In the genomic region with DNA sequence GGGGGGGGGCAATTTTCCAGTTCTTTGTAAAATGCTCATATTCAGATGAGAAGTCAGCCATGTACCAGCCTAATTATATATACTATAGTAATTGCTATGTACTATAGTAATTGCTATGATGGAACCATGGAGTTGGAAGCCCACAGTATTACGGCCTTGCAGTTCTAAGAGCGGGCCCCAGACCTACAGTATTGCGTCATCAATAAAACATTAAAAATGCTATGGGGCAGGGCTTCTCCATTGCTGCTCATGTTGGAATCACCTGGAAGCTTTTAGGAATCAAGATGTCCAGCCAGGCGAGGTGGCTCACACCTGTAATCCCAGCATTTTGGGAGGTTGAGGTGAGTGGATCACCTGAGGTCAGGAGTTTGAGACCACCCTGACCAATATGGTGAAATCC, we compare ENCODE assay signal across 29 cellular contexts.
"Had no signal": no experiment of that assay in that cellular context is flagged by ENCODE, and none has a peak within 500 bp of the region (broad histone marks: within the 10 kb centered on the region; RNA-seq: fewer than 3 reads in every experiment).

No MANE protein-coding gene starts in this region.

- DNase-seq: colonic mucosa; cortex of kidney; dermis blood vessel endothelial cell; dorsolateral prefrontal cortex; effector CD4-positive, alpha-beta T cell; effector CD8-positive, alpha-beta T cell; effector memory CD4-positive, alpha-beta T cell; effector memory CD8-positive, alpha-beta T cell; endodermal cell; erythroblast; esophagus squamous epithelium; foreskin fibroblast; foreskin keratinocyte; foreskin melanocyte; gastrocnemius medialis; glutamatergic neuron; head of caudate nucleus; heart left ventricle; heart right ventricle had no signal

- ATAC-seq: effector memory CD8-positive, alpha-beta T cell; esophagus mucosa; foreskin keratinocyte; gastrocnemius medialis; gastroesophageal sphincter; heart left ventricle; heart right ventricle had no signal

- H3K36me3 ChIP-seq: colonic mucosa, esophagus muscularis mucosa, esophagus squamous epithelium, gastrocnemius medialis, gastroesophageal sphincter, heart left ventricle, heart right ventricle had no signal

- FAIRE-seq: colon, endometrium, endothelial cell of umbilical vein, frontal cortex had no signal

- H3K4me3 Mint-ChIP-seq: dendritic cell treated with granulocyte-macrophage colony-stimulating factor and Interleukin-4, amounts not matched to agents 40 ng/mL and 50 ng/mL, for 4 days; effector memory CD8-positive, alpha-beta T cell; endodermal cell had no signal

- H3K4me1 Mint-ChIP-seq: endodermal cell had no signal

- H3K4me1 ChIP-seq: colonic mucosa, esophagus muscularis mucosa, esophagus squamous epithelium, foreskin keratinocyte, gastrocnemius medialis, gastroesophageal sphincter, heart left ventricle, heart right ventricle had no signal

- H3K27ac Mint-ChIP-seq: dendritic cell treated with granulocyte-macrophage colony-stimulating factor and Interleukin-4, amounts not matched to agents 40 ng/mL and 50 ng/mL, for 4 days; effector memory CD8-positive, alpha-beta T cell; endodermal cell had no signal

- H3K27ac ChIP-seq: colonic mucosa, coronary artery, dorsolateral prefrontal cortex, epithelial cell of prostate, esophagus muscularis mucosa, esophagus squamous epithelium, foreskin keratinocyte, gastrocnemius medialis, gastroesophageal sphincter, heart left ventricle, heart right ventricle had no signal

- H3K27me3 Mint-ChIP-seq: dendritic cell treated with granulocyte-macrophage colony-stimulating factor and Interleukin-4, amounts not matched to agents 40 ng/mL and 50 ng/mL, for 4 days; effector memory CD8-positive, alpha-beta T cell had no signal

- H3K27me3 ChIP-seq: colonic mucosa, esophagus muscularis mucosa, esophagus squamous epithelium, foreskin keratinocyte, gastrocnemius medialis, gastroesophageal sphincter, heart left ventricle, heart right ventricle had no signal

- H3K4me3 ChIP-seq: colonic mucosa, coronary artery, dorsolateral prefrontal cortex, esophagus muscularis mucosa, esophagus squamous epithelium, gastrocnemius medialis, gastroesophageal sphincter, heart left ventricle, heart right ventricle had no signal

- H3K9me3 ChIP-seq: colonic mucosa, esophagus muscularis mucosa, esophagus squamous epithelium, gastrocnemius medialis, gastroesophageal sphincter had no signal
